In genomic region chr1:45840704-45841103, GRCh38 we compare ENCODE assay signal across 18 cellular contexts. TPM values are rescaled to one million over a fixed set of nuclear protein-coding genes. Genes with fewer than 3 reads are reported as not detected.
DNase-seq lines count a peak whose midpoint lies in the region; ATAC-seq and TF ChIP-seq lines count a peak whose summit lies in the region.
"Had no signal": no experiment of that assay in that cellular context is flagged by ENCODE, and none has a peak within 500 bp of the region (broad histone marks: within the 10 kb centered on the region; RNA-seq: fewer than 3 reads in every experiment).

No MANE protein-coding gene starts in this region.

- H3K9me2 ChIP-seq in SU-DHL-6 (replicated peaks; ENCODE audit: insufficient read depth, low read length): no peaks in the 10 kb centered on the region

- in situ Hi-C loops in Caki2 (cut with HindIII; ENCODE audit: low pct_unique_long_range_greater_than_20kb, low sequenced_read_pairs): no loop called here

- peaks cover 68% of the 10 kb centered on the region for H3K79me2 ChIP-seq in SU-DHL-6 (ENCODE audit: insufficient read depth, low read length)

- peak; percentile 82 for DNase-seq in Caki2 (ENCODE audit: low read depth)
- no peak for DNase-seq in activated T-cell treated with anti-CD3 and anti-CD28 coated beads, Interleukin-2, amount 50 U/mL, for 1 hour
- no peak for DNase-seq in stimulated activated CD4-positive, alpha-beta T cell treated with anti-CD3 and anti-CD28 coated beads, Interleukin-4, amount 100 ng/mL, for 4 hours
- DNase-seq in KG1 (lab: John Stamatoyannopoulos, UW): no peak
- DNase-seq: H7, NCI-H146, PC-9 had no signal

- no peak overlapping the region for H2AFZ ChIP-seq in SU-DHL-6 (ENCODE audit: low read depth, low read length, severe bottlenecking)
- H2AFZ ChIP-seq: PC-9 had no signal

- H3K4me2 ChIP-seq in SU-DHL-6 (ENCODE audit: low read depth, low read length, poor library complexity, severe bottlenecking): peak overlapping the region; percentile 79
- H3K4me2 ChIP-seq: BLaER1, PC-9 had no signal

- no peak overlapping the region for H3K4me3 ChIP-seq in SU-DHL-6 (ENCODE audit: insufficient read depth, low read length, poor library complexity, severe bottlenecking)
- H3K4me3 ChIP-seq: BLaER1, lung, PC-9, prostate gland had no signal

- peak; percentile 45 for ATAC-seq in GM18861 (IDR thresholded peaks at IDR 0.05; ENCODE audit: unreplicated experiment)
- ATAC-seq in HG03108 (IDR thresholded peaks at IDR 0.05; ENCODE audit: unreplicated experiment): peak; percentile 45
- ATAC-seq in stimulated activated memory B cell treated with anti-CD40 and anti-IgM and Interleukin-4, amounts not matched to agents 10 μg/mL and 1 μg/mL and 100 μg/mL, for 72 hours: no peak
- ATAC-seq: WTC11 had no signal

- H3K9ac ChIP-seq in SU-DHL-6 (ENCODE audit: low read length): peak overlapping the region; percentile 48
- H3K9ac ChIP-seq: BLaER1 had no signal

- no peaks in the 10 kb centered on the region for H3K9me3 ChIP-seq in SU-DHL-6 (ENCODE audit: insufficient read depth, low read length)
- H3K9me3 ChIP-seq: BLaER1, prostate gland had no signal

- no peaks in the 10 kb centered on the region for H4K20me1 ChIP-seq in SU-DHL-6 (ENCODE audit: low read depth, low read length)
- H4K20me1 ChIP-seq: BLaER1 had no signal

- H3K36me3 ChIP-seq in SU-DHL-6 (ENCODE audit: low read length): peaks cover 12% of the 10 kb centered on the region
- H3K36me3 ChIP-seq: prostate gland had no signal

- no peak overlapping the region for H3K4me3 Mint-ChIP-seq in stimulated activated memory B cell treated with anti-CD40 and anti-IgM and Interleukin-4, amounts not matched to agents 10 μg/mL and 1 μg/mL and 100 μg/mL, for 72 hours
- H3K4me3 Mint-ChIP-seq: central memory CD8-positive, alpha-beta T cell; type B pancreatic cell; WTC11 had no signal

- H3K27me3 Mint-ChIP-seq in stimulated activated memory B cell treated with anti-CD40 and anti-IgM and Interleukin-4, amounts not matched to agents 10 μg/mL and 1 μg/mL and 100 μg/mL, for 72 hours: no peaks in the 10 kb centered on the region
- H3K27me3 Mint-ChIP-seq: central memory CD8-positive, alpha-beta T cell; type B pancreatic cell had no signal

- no peak for TF ChIP-seq CTCF in SU-DHL-6 (IDR thresholded peaks at IDR 0.05; ENCODE audit: insufficient read depth, low read length, poor library complexity, severe bottlenecking)

- H3F3A ChIP-seq in SU-DHL-6 (ENCODE audit: insufficient read depth): peaks cover 77% of the 10 kb centered on the region

- peak overlapping the region; percentile 96 for H3K27ac ChIP-seq in SU-DHL-6 (ENCODE audit: low read depth, low read length)
- H3K27ac ChIP-seq: BLaER1, PC-9, prostate gland had no signal

- H3K27me3 ChIP-seq in SU-DHL-6 (ENCODE audit: low read length): no peaks in the 10 kb centered on the region
- H3K27me3 ChIP-seq: BLaER1 had no signal

- H3K27ac Mint-ChIP-seq in stimulated activated memory B cell treated with anti-CD40 and anti-IgM and Interleukin-4, amounts not matched to agents 10 μg/mL and 1 μg/mL and 100 μg/mL, for 72 hours: no peak overlapping the region
- H3K27ac Mint-ChIP-seq: activated T-helper 2 cell treated with anti-CD3 and anti-CD28 coated beads, Interferon-gamma antibody, Interleukin-2, Interleukin-4, amounts not matched to agents 10 μg/mL and 5 μg/mL and 100 μg/mL, durations not matched to agents 14 hours and 24 hours and 36 hours; type B pancreatic cell; WTC11 had no signal

- H3K4me1 Mint-ChIP-seq in stimulated activated memory B cell treated with anti-CD40 and anti-IgM and Interleukin-4, amounts not matched to agents 10 μg/mL and 1 μg/mL and 100 μg/mL, for 72 hours: peaks cover 27% of the 10 kb centered on the region

- H3K36me3 Mint-ChIP-seq in stimulated activated memory B cell treated with anti-CD40 and anti-IgM and Interleukin-4, amounts not matched to agents 10 μg/mL and 1 μg/mL and 100 μg/mL, for 72 hours: peaks cover 11% of the 10 kb centered on the region
- H3K36me3 Mint-ChIP-seq: WTC11 had no signal

- H3K9me3 Mint-ChIP-seq in stimulated activated memory B cell treated with anti-CD40 and anti-IgM and Interleukin-4, amounts not matched to agents 10 μg/mL and 1 μg/mL and 100 μg/mL, for 72 hours: no peaks in the 10 kb centered on the region
- H3K9me3 Mint-ChIP-seq: activated T-helper 2 cell treated with anti-CD3 and anti-CD28 coated beads, Interferon-gamma antibody, Interleukin-2, Interleukin-4, amounts not matched to agents 10 μg/mL and 5 μg/mL and 100 μg/mL, durations not matched to agents 14 hours and 24 hours and 36 hours; central memory CD8-positive, alpha-beta T cell; type B pancreatic cell; WTC11 had no signal

RNA-seq across cellular contexts. Expression of gene MAST2, which starts 37.3 kb away (rescaled TPM):
- total RNA-seq in Caki2 (2014; rRNA removed; shearing (Covaris generic); ENCODE audit: low replicate concordance): 25.5 and 27.5 TPM in 2 replicates
